Comparison of ENCODE assay signal across 9 cellular contexts in genomic region chr11:12377106-12377823, GRCh38. TPM values are rescaled to one million over a fixed set of nuclear protein-coding genes. Genes with fewer than 3 reads are reported as not detected.
DNase-seq lines count a peak whose midpoint lies in the region; ATAC-seq and TF ChIP-seq lines count a peak whose summit lies in the region.
"Had no signal": no experiment of that assay in that cellular context is flagged by ENCODE, and none has a peak within 500 bp of the region (broad histone marks: within the 10 kb centered on the region; RNA-seq: fewer than 3 reads in every experiment).

Gene PARVA, plus strand, starts transcription at chr11:12377571. Its CDS starts 77 bp downstream, at chr11:12377648.

- H3K9me3 Mint-ChIP-seq in activated naive CD8-positive, alpha-beta T cell treated with anti-CD3 and anti-CD28 coated beads, Interleukin-2, amount 50 U/mL, for 24 hours, result no peaks in the 10 kb centered on the region
- H3K9me3 Mint-ChIP-seq in glutamatergic neuron (ENCODE audit: unreplicated experiment) (peaks cover 2% of the 10 kb centered on the region), osteocyte (ENCODE audit: unreplicated experiment) (no peaks in the 10 kb centered on the region)

- DNase-seq in ACHN, result peak; percentile 86
- DNase-seq in HT-29 (ENCODE audit: low spot score), result peak; percentile 87
- no peak for DNase-seq in activated naive CD8-positive, alpha-beta T cell treated with anti-CD3 and anti-CD28 coated beads, Interleukin-2, amount 50 U/mL, for 24 hours
- DNase-seq in glutamatergic neuron, result peak; percentile 72
- DNase-seq in osteocyte (ENCODE audit: extremely low spot score, unreplicated experiment), result no peak
- DNase-seq in effector CD8-positive, alpha-beta T cell (lab: John Stamatoyannopoulos, UW), result no peak
- DNase-seq: naive B cell had no signal

- H3K4me1 Mint-ChIP-seq in activated naive CD8-positive, alpha-beta T cell treated with anti-CD3 and anti-CD28 coated beads, Interleukin-2, amount 50 U/mL, for 24 hours, result peaks cover 6% of the 10 kb centered on the region
- H3K4me1 Mint-ChIP-seq in glutamatergic neuron (ENCODE audit: low read depth, unreplicated experiment) (peaks cover 14% of the 10 kb centered on the region), osteocyte (ENCODE audit: unreplicated experiment) (peaks cover 53% of the 10 kb centered on the region)

- no peak for ATAC-seq in activated naive CD8-positive, alpha-beta T cell treated with anti-CD3 and anti-CD28 coated beads, Interleukin-2, amount 50 U/mL, for 24 hours
- no peak for ATAC-seq in GM21619 (IDR thresholded peaks at IDR 0.05; ENCODE audit: unreplicated experiment)
- ATAC-seq in GM19351 (IDR thresholded peaks at IDR 0.05; ENCODE audit: unreplicated experiment), result no peak

- no peak for TF ChIP-seq CTCF in glutamatergic neuron (IDR thresholded peaks at IDR 0.05; ENCODE audit: partially characterized antibody, unreplicated experiment)
- no peak for TF ChIP-seq CTCF in osteocyte (IDR thresholded peaks at IDR 0.05)

- peaks cover 28% of the 10 kb centered on the region for H3K27me3 Mint-ChIP-seq in activated naive CD8-positive, alpha-beta T cell treated with anti-CD3 and anti-CD28 coated beads, Interleukin-2, amount 50 U/mL, for 24 hours
- H3K27me3 Mint-ChIP-seq in glutamatergic neuron (ENCODE audit: unreplicated experiment), result peaks cover 4% of the 10 kb centered on the region
- no peaks in the 10 kb centered on the region for H3K27me3 Mint-ChIP-seq in osteocyte (ENCODE audit: unreplicated experiment)

- H3K36me3 Mint-ChIP-seq in activated naive CD8-positive, alpha-beta T cell treated with anti-CD3 and anti-CD28 coated beads, Interleukin-2, amount 50 U/mL, for 24 hours (ENCODE audit: low read depth), result no peaks in the 10 kb centered on the region
- H3K36me3 Mint-ChIP-seq in glutamatergic neuron (ENCODE audit: unreplicated experiment) (no peaks in the 10 kb centered on the region), osteocyte (ENCODE audit: unreplicated experiment) (no peaks in the 10 kb centered on the region)

- no peak within 1 kb of the TSS for H3K27ac Mint-ChIP-seq in activated naive CD8-positive, alpha-beta T cell treated with anti-CD3 and anti-CD28 coated beads, Interleukin-2, amount 50 U/mL, for 24 hours
- H3K27ac Mint-ChIP-seq in glutamatergic neuron (ENCODE audit: unreplicated experiment) (peak within 1 kb of the TSS; percentile 91), osteocyte (ENCODE audit: unreplicated experiment) (peak within 1 kb of the TSS; percentile 99)

- H3K4me3 Mint-ChIP-seq in activated naive CD8-positive, alpha-beta T cell treated with anti-CD3 and anti-CD28 coated beads, Interleukin-2, amount 50 U/mL, for 24 hours, result peak within 1 kb of the TSS; percentile 59
- H3K4me3 Mint-ChIP-seq in glutamatergic neuron (ENCODE audit: unreplicated experiment) (peak within 1 kb of the TSS; percentile 96), osteocyte (ENCODE audit: unreplicated experiment) (peak within 1 kb of the TSS; percentile 98)
- H3K4me3 Mint-ChIP-seq: naive B cell had no signal

- in situ Hi-C loops in ACHN (cut with HindIII; ENCODE audit: low pct_ligation_motif_present, low pct_unique_long_range_greater_than_20kb, low sequenced_read_pairs), result no loop called here

RNA-seq across cellular contexts. Expression of gene PARVA, which starts in this region (rescaled TPM):
- total RNA-seq in HT-29 (2014; rRNA removed; shearing (Covaris generic)), result 13.9 and 16.7 TPM in 2 replicates
- total RNA-seq in glutamatergic neuron (ENCODE audit: unreplicated experiment), result 15.0 TPM
- 144 and 148 TPM in 2 replicates for total RNA-seq in osteocyte

Comparison
In these comparisons a context has a peak if more than half of its experiments do, and no peak if none do; other contexts are left out.
1. DNase-seq: peak in ACHN (single experiment), HT-29 (single experiment) and glutamatergic neuron (single experiment); none in activated naive CD8-positive, alpha-beta T cell treated with anti-CD3 and anti-CD28 coated beads, Interleukin-2, amount 50 U/mL, for 24 hours (single experiment), osteocyte (single experiment) and effector CD8-positive, alpha-beta T cell (single experiment).
2. Peak in every context shown above with its lines, with median percentiles within 50 percentile points of each other: H3K4me3 Mint-ChIP-seq.